In genomic region chr15:60908888-60909287, GRCh38 we compare ENCODE assay signal across 29 cellular contexts.
"Had no signal": no experiment of that assay in that cellular context is flagged by ENCODE, and none has a peak within 500 bp of the region (broad histone marks: within the 10 kb centered on the region; RNA-seq: fewer than 3 reads in every experiment).

No MANE protein-coding gene starts in this region.

- H3K27me3 ChIP-seq: left lung, pancreas, sigmoid colon, spleen, suprapubic skin, tibial artery, upper lobe of right lung had no signal

- H3K4me3 Mint-ChIP-seq: immature natural killer cell; naive thymus-derived CD8-positive, alpha-beta T cell; nephron; neural crest cell; stimulated activated effector memory CD8-positive, alpha-beta T cell treated with anti-CD3 and anti-CD28 coated beads, Interleukin-12 subunit alpha, Interleukin-12 subunit beta, amount 100 ng/mL, for 72 hours; stimulated activated naive CD8-positive, alpha-beta T cell treated with anti-CD3 and anti-CD28 coated beads, Interleukin-15, Interleukin-2, amounts not matched to agents 100 ng/mL and 50 ng/mL, for 24 hours had no signal

- H3K27ac ChIP-seq: left lung, lower lobe of right lung, pancreas, prostate gland, sigmoid colon, spleen, suprapubic skin, thoracic aorta, tibial artery, upper lobe of right lung had no signal

- H3K36me3 Mint-ChIP-seq: immature natural killer cell; naive thymus-derived CD8-positive, alpha-beta T cell; stimulated activated effector memory CD8-positive, alpha-beta T cell treated with anti-CD3 and anti-CD28 coated beads, Interleukin-12 subunit alpha, Interleukin-12 subunit beta, amount 100 ng/mL, for 72 hours had no signal

- ATAC-seq: left colon; left lung; lower lobe of right lung; naive thymus-derived CD8-positive, alpha-beta T cell; pancreas; right cardiac atrium; stimulated activated effector memory CD8-positive, alpha-beta T cell treated with anti-CD3 and anti-CD28 coated beads, Interleukin-12 subunit alpha, Interleukin-12 subunit beta, amount 100 ng/mL, for 72 hours; upper lobe of right lung had no signal

- H3K36me3 ChIP-seq: left lung, lower lobe of right lung, pancreas, prostate gland, sigmoid colon, spleen, suprapubic skin, thoracic aorta, tibial artery, upper lobe of right lung had no signal

- H3K9me3 Mint-ChIP-seq: immature natural killer cell; naive thymus-derived CD8-positive, alpha-beta T cell; nephron; neural crest cell; stimulated activated effector memory CD8-positive, alpha-beta T cell treated with anti-CD3 and anti-CD28 coated beads, Interleukin-12 subunit alpha, Interleukin-12 subunit beta, amount 100 ng/mL, for 72 hours; stimulated activated naive CD8-positive, alpha-beta T cell treated with anti-CD3 and anti-CD28 coated beads, Interleukin-15, Interleukin-2, amounts not matched to agents 100 ng/mL and 50 ng/mL, for 24 hours had no signal

- H3K27me3 Mint-ChIP-seq: naive thymus-derived CD8-positive, alpha-beta T cell; stimulated activated naive CD8-positive, alpha-beta T cell treated with anti-CD3 and anti-CD28 coated beads, Interleukin-15, Interleukin-2, amounts not matched to agents 100 ng/mL and 50 ng/mL, for 24 hours had no signal

- H3K4me1 Mint-ChIP-seq: stimulated activated effector memory CD8-positive, alpha-beta T cell treated with anti-CD3 and anti-CD28 coated beads, Interleukin-12 subunit alpha, Interleukin-12 subunit beta, amount 100 ng/mL, for 72 hours had no signal

- H3K4me1 ChIP-seq: left lung, lower lobe of right lung, prostate gland, spleen had no signal

- H3K9me3 ChIP-seq: left lung, lower lobe of right lung, pancreas, prostate gland, sigmoid colon, spleen, suprapubic skin, thoracic aorta, tibial artery, upper lobe of right lung had no signal

- DNase-seq: hippocampal formation; immature natural killer cell; kidney; left colon; left lung; lower lobe of right lung; mammary epithelial cell; mesenchymal stem cell; naive thymus-derived CD8-positive, alpha-beta T cell; nucleus accumbens; pancreas; posterior cingulate gyrus; retina; right cardiac atrium; sigmoid colon; small intestine; spleen; stimulated activated CD4-positive, alpha-beta T cell treated with anti-CD3 and anti-CD28 coated beads, Interleukin-4, amount 100 ng/mL, for 24 hours; stimulated activated naive CD4-positive, alpha-beta T cell; tibial artery; trophoblast cell; upper lobe of right lung had no signal

- H3K27ac Mint-ChIP-seq: immature natural killer cell; nephron; stimulated activated effector memory CD8-positive, alpha-beta T cell treated with anti-CD3 and anti-CD28 coated beads, Interleukin-12 subunit alpha, Interleukin-12 subunit beta, amount 100 ng/mL, for 72 hours; stimulated activated naive CD8-positive, alpha-beta T cell treated with anti-CD3 and anti-CD28 coated beads, Interleukin-15, Interleukin-2, amounts not matched to agents 100 ng/mL and 50 ng/mL, for 24 hours had no signal

- H3K4me3 ChIP-seq: left lung, lower lobe of right lung, pancreas, prostate gland, sigmoid colon, spleen, suprapubic skin, thoracic aorta, tibial artery, upper lobe of right lung had no signal
